In the genomic region with DNA sequence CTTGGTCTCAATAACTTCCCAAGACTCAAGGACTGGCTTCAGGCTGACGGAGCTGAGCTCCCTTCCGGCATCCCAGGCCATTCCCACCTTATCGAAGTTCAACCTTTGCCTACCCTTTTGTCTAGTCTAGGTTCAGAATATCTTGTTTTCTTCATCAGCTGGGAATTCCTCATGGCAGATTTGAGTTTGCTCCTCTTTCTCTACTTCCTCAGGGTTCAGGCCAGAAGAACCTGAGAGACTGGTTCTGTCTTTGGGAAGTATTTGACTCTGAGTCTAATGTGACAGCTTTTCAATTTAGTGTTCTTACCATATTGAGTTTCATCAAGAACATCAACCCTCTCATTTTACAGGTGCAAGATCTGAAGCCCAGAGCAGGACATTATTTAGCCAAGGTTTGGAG, we compare ENCODE assay signal across 15 cellular contexts. TPM values are rescaled to one million over a fixed set of nuclear protein-coding genes. Genes with fewer than 3 reads are reported as not detected.
DNase-seq lines count a peak whose midpoint lies in the region; ATAC-seq and TF ChIP-seq lines count a peak whose summit lies in the region.
"Had no signal": no experiment of that assay in that cellular context is flagged by ENCODE, and none has a peak within 500 bp of the region (broad histone marks: within the 10 kb centered on the region; RNA-seq: fewer than 3 reads in every experiment).

No MANE protein-coding gene starts in this region.

- H3K36me3 Mint-ChIP-seq in T-helper 2 cell treated with Interferon-gamma antibody and Interleukin-4, amounts not matched to agents 5 μg/mL and 100 μg/mL, for 36 hours (ENCODE audit: low read depth): peaks cover 48% of the 10 kb centered on the region
- H3K36me3 Mint-ChIP-seq in dendritic cell treated with granulocyte-macrophage colony-stimulating factor and Interleukin-4, amounts not matched to agents 40 ng/mL and 50 ng/mL, for 4 days (ENCODE audit: low read depth): peaks cover 59% of the 10 kb centered on the region

- no peak overlapping the region for H3K18ac ChIP-seq in trophoblast cell (ENCODE audit: low read length)

- peak overlapping the region; percentile 46; the same call in 1 of the 2 replicates for H3K9ac ChIP-seq in MM.1S (ENCODE audit: low read length)
- H3K9ac ChIP-seq in trophoblast cell (ENCODE audit: low read length): no peak overlapping the region

- H3K9me3 ChIP-seq in MM.1S (replicated peaks; ENCODE audit: insufficient read depth, low read length): no peaks in the 10 kb centered on the region
- H3K9me3 ChIP-seq in trophoblast cell (ENCODE audit: insufficient read depth, low read depth, low read length): no peaks in the 10 kb centered on the region

- TF ChIP-seq CTCF in MM.1S (IDR thresholded peaks at IDR 0.05; ENCODE audit: low read length): no peak

- no peaks in the 10 kb centered on the region for H3K9me3 Mint-ChIP-seq in T-helper 2 cell treated with Interferon-gamma antibody and Interleukin-4, amounts not matched to agents 5 μg/mL and 100 μg/mL, for 36 hours
- no peaks in the 10 kb centered on the region for H3K9me3 Mint-ChIP-seq in dendritic cell treated with granulocyte-macrophage colony-stimulating factor and Interleukin-4, amounts not matched to agents 40 ng/mL and 50 ng/mL, for 4 days
- H3K9me3 Mint-ChIP-seq: neural crest cell had no signal

- H3K4me2 ChIP-seq in MM.1S (ENCODE audit: low read depth, low read length): peak overlapping the region; percentile 92
- no peak overlapping the region for H3K4me2 ChIP-seq in trophoblast cell (ENCODE audit: low read length)

- no peak overlapping the region for H3K23ac ChIP-seq in trophoblast cell (ENCODE audit: low read length)

- H3K14ac ChIP-seq in trophoblast cell (ENCODE audit: low read length): no peak overlapping the region

- peak overlapping the region; percentile 95 for H3K4me3 Mint-ChIP-seq in T-helper 2 cell treated with Interferon-gamma antibody and Interleukin-4, amounts not matched to agents 5 μg/mL and 100 μg/mL, for 36 hours
- peak overlapping the region; percentile 60 for H3K4me3 Mint-ChIP-seq in dendritic cell treated with granulocyte-macrophage colony-stimulating factor and Interleukin-4, amounts not matched to agents 40 ng/mL and 50 ng/mL, for 4 days
- H3K4me3 Mint-ChIP-seq: neural crest cell had no signal

- H3K4me1 ChIP-seq in MM.1S (ENCODE audit: low read length) (peaks cover 61% of the 10 kb centered on the region), trophoblast cell (ENCODE audit: control insufficient read depth in 1 of 2, insufficient read depth in 2 of 2, low read length in 2 of 2) (peaks cover 18 to 46% of the 10 kb centered on the region in 2 experiments)

- no peak for DNase-seq in T-helper 2 cell treated with Interferon-gamma antibody and Interleukin-4, amounts not matched to agents 5 μg/mL and 100 μg/mL, for 36 hours (ENCODE audit: low spot score)
- no peak for DNase-seq in T-helper 2 cell
- no peak for DNase-seq in MM.1S
- DNase-seq in trophoblast cell: peak; percentile 64 to 92
- DNase-seq in SHP77 (lab: John Stamatoyannopoulos, UW): no peak
- no peak for DNase-seq in activated CD4-positive, CD25-positive, alpha-beta regulatory T cell (lab: John Stamatoyannopoulos, UW)
- DNase-seq: activated CD4-positive, alpha-beta T cell treated with anti-CD3 and anti-CD28 coated beads, Interleukin-2, amount 50 U/mL, for 4 hours; aorta; kidney glomerular epithelial cell; NCI-H1694; NCI-H748 treated with DMSO at 0.1 percent for 48 hours had no signal

- peaks cover 40% of the 10 kb centered on the region for H3K79me1 ChIP-seq in trophoblast cell (ENCODE audit: low read length)

- no peak overlapping the region for H2AFZ ChIP-seq in MM.1S (ENCODE audit: low read length)
- H2AFZ ChIP-seq in trophoblast cell (ENCODE audit: insufficient read depth, low read length, poor library complexity): no peak overlapping the region

- no peak overlapping the region for H4K8ac ChIP-seq in trophoblast cell (ENCODE audit: low read depth, low read length)

- peaks cover 83% of the 10 kb centered on the region for H3F3A ChIP-seq in MM.1S (ENCODE audit: insufficient read depth, low read length)

- H3K36me3 ChIP-seq in MM.1S (replicated peaks; ENCODE audit: insufficient read depth, low read length) (no peaks in the 10 kb centered on the region), trophoblast cell (ENCODE audit: control insufficient read depth in 1 of 2, insufficient read depth in 2 of 2, low read length in 2 of 2) (no peaks in the 10 kb centered on the region)

- no peak overlapping the region for H2AK5ac ChIP-seq in trophoblast cell (ENCODE audit: low read length)

- no peaks in the 10 kb centered on the region for H4K20me1 ChIP-seq in MM.1S (ENCODE audit: insufficient read depth, low read length)

- peaks cover 58% of the 10 kb centered on the region for H3K79me2 ChIP-seq in MM.1S (ENCODE audit: low read length)
- H3K79me2 ChIP-seq in trophoblast cell (ENCODE audit: control insufficient read depth, insufficient read depth, low read length, poor library complexity): no peaks in the 10 kb centered on the region

- peak overlapping the region; percentile 91 for H3K27ac Mint-ChIP-seq in T-helper 2 cell treated with Interferon-gamma antibody and Interleukin-4, amounts not matched to agents 5 μg/mL and 100 μg/mL, for 36 hours
- peak overlapping the region; percentile 93 for H3K27ac Mint-ChIP-seq in dendritic cell treated with granulocyte-macrophage colony-stimulating factor and Interleukin-4, amounts not matched to agents 40 ng/mL and 50 ng/mL, for 4 days

- H3K27me3 Mint-ChIP-seq in T-helper 2 cell treated with Interferon-gamma antibody and Interleukin-4, amounts not matched to agents 5 μg/mL and 100 μg/mL, for 36 hours (ENCODE audit: low read depth): no peaks in the 10 kb centered on the region
- H3K27me3 Mint-ChIP-seq in dendritic cell treated with granulocyte-macrophage colony-stimulating factor and Interleukin-4, amounts not matched to agents 40 ng/mL and 50 ng/mL, for 4 days: no peaks in the 10 kb centered on the region

- no peak overlapping the region for H3K4ac ChIP-seq in trophoblast cell (ENCODE audit: low read depth, low read length)

- intact Hi-C loops in dendritic cell treated with granulocyte-macrophage colony-stimulating factor and Interleukin-4, amounts not matched to agents 40 ng/mL and 50 ng/mL, for 4 days (cut with micrococcal nuclease): no loop called here

- peak overlapping the region; percentile 32 for H2BK12ac ChIP-seq in trophoblast cell (ENCODE audit: low read length)

- no peak overlapping the region for H4K12ac ChIP-seq in trophoblast cell (ENCODE audit: low read depth, low read length)

- H3K4me1 Mint-ChIP-seq in T-helper 2 cell treated with Interferon-gamma antibody and Interleukin-4, amounts not matched to agents 5 μg/mL and 100 μg/mL, for 36 hours (ENCODE audit: low read depth): peaks cover 54% of the 10 kb centered on the region
- peaks cover 81% of the 10 kb centered on the region for H3K4me1 Mint-ChIP-seq in dendritic cell treated with granulocyte-macrophage colony-stimulating factor and Interleukin-4, amounts not matched to agents 40 ng/mL and 50 ng/mL, for 4 days (ENCODE audit: low read depth)

- no CpG with 5 or more reads among the region's 3 CpGs for WGBS in trophoblast cell (ENCODE audit: extremely low coverage, insufficient coverage, insufficient read length)

- H2BK120ac ChIP-seq in trophoblast cell (ENCODE audit: insufficient read depth, low read length, poor library complexity): no peak overlapping the region

- peak overlapping the region; percentile 65 for H2BK5ac ChIP-seq in trophoblast cell (ENCODE audit: low read depth, low read length, poor library complexity)

- H3K9me2 ChIP-seq in MM.1S (replicated peaks; ENCODE audit: insufficient read depth, low read length): no peaks in the 10 kb centered on the region

- peak overlapping the region; percentile 49 for H4K91ac ChIP-seq in trophoblast cell (ENCODE audit: low read depth, low read length)

- peak overlapping the region; percentile 52 for H3K4me3 ChIP-seq in MM.1S (ENCODE audit: low read length)
- no peak overlapping the region for H3K4me3 ChIP-seq in trophoblast cell (ENCODE audit: low read depth, low read length)

- H3K27ac ChIP-seq in MM.1S (ENCODE audit: low read length) (peak overlapping the region; percentile 99), trophoblast cell (ENCODE audit: low read depth, low read length) (peak overlapping the region; percentile 73)

- ATAC-seq in HG03432 (IDR thresholded peaks at IDR 0.05; ENCODE audit: unreplicated experiment): no peak
- ATAC-seq: HepG2 had no signal

- H3K27me3 ChIP-seq in MM.1S (replicated peaks; ENCODE audit: insufficient read depth, low read length) (no peaks in the 10 kb centered on the region), trophoblast cell (ENCODE audit: insufficient read depth, low read length) (no peaks in the 10 kb centered on the region)

RNA-seq across cellular contexts. Expression of a gene that starts 2.1 kb away (rescaled TPM):
- 1.5 and 1.6 TPM in 2 replicates for polyA plus RNA-seq in trophoblast cell (2013)
- polyA plus RNA-seq: HepG2 had no signal

RNA-seq across cellular contexts. Expression of a gene that starts 24.6 kb away (rescaled TPM):
- polyA plus RNA-seq in trophoblast cell (2013): not detected in 2 replicates
- polyA plus RNA-seq: aorta, HepG2 had no signal

RNA-seq across cellular contexts. Expression of a gene that starts 51.7 kb away (rescaled TPM):
- 119 and 122 TPM in 2 replicates for polyA plus RNA-seq in trophoblast cell (2013)

Comparison
In these comparisons a context has a peak if more than half of its experiments do, and no peak if none do; other contexts are left out.
1. DNase-seq: peak in trophoblast cell (2 of 2); none in T-helper 2 cell treated with Interferon-gamma antibody and Interleukin-4, amounts not matched to agents 5 μg/mL and 100 μg/mL, for 36 hours (single experiment), T-helper 2 cell (0 of 5), MM.1S (single experiment), SHP77 (0 of 2) and activated CD4-positive, CD25-positive, alpha-beta regulatory T cell (0 of 4).